In genomic region chr20:41175727-41176330, GRCh38 we compare ENCODE assay signal across 13 cellular contexts. TPM values are rescaled to one million over a fixed set of nuclear protein-coding genes. Genes with fewer than 3 reads are reported as not detected.
DNase-seq lines count a peak whose midpoint lies in the region; ATAC-seq and TF ChIP-seq lines count a peak whose summit lies in the region.
"Had no signal": no experiment of that assay in that cellular context is flagged by ENCODE, and none has a peak within 500 bp of the region (broad histone marks: within the 10 kb centered on the region; RNA-seq: fewer than 3 reads in every experiment).

No MANE protein-coding gene starts in this region.

- TF ChIP-seq CTCF in GM23338 (conservative IDR thresholded peaks at IDR 0.05; ENCODE audit: low read depth in 2 of 2): no peak

- H3K4me3 Mint-ChIP-seq in activated naive CD8-positive, alpha-beta T cell treated with anti-CD3 and anti-CD28 coated beads, Interleukin-2, amount 10 ng/mL, durations not matched to agents 7 days and 5 days: no peak overlapping the region
- H3K4me3 Mint-ChIP-seq in stimulated activated effector memory CD8-positive, alpha-beta T cell treated with anti-CD3 and anti-CD28 coated beads, Interleukin-12 subunit alpha, Interleukin-12 subunit beta, amount 100 ng/mL, for 72 hours: no peak overlapping the region
- H3K4me3 Mint-ChIP-seq in GM23338: no peak overlapping the region
- H3K4me3 Mint-ChIP-seq: type B pancreatic cell had no signal

- POLR2A ChIA-PET in activated naive CD8-positive, alpha-beta T cell treated with anti-CD3 and anti-CD28 coated beads, Interleukin-2, amount 10 ng/mL, durations not matched to agents 7 days and 5 days (lab: Charles Lee): interaction anchor here (1.0 to 1.6 kb wide), 2 partner anchors 19 to 49 kb away, joined by 3 read pairs; no protein-coding TSS in a partner anchor

- peaks cover 23% of the 10 kb centered on the region for H3K4me1 Mint-ChIP-seq in activated naive CD8-positive, alpha-beta T cell treated with anti-CD3 and anti-CD28 coated beads, Interleukin-2, amount 10 ng/mL, durations not matched to agents 7 days and 5 days
- peaks cover 15% of the 10 kb centered on the region for H3K4me1 Mint-ChIP-seq in stimulated activated effector memory CD8-positive, alpha-beta T cell treated with anti-CD3 and anti-CD28 coated beads, Interleukin-12 subunit alpha, Interleukin-12 subunit beta, amount 100 ng/mL, for 72 hours
- peaks cover 16% of the 10 kb centered on the region; the same call in 2 of the 3 replicates for H3K4me1 Mint-ChIP-seq in GM23338

- in situ Hi-C loops in G401 (cut with HindIII; ENCODE audit: low sequenced_read_pairs): no loop called here

- intact Hi-C loops in left ventricle myocardium superior (cut with micrococcal nuclease): loop anchor here (5.0 to 10.0 kb wide), 2 partner anchors 56 to 239 kb away; no protein-coding TSS in a partner anchor

- no peaks in the 10 kb centered on the region for H3K27me3 ChIP-seq in GM23338 (ENCODE audit: insufficient read depth)
- H3K27me3 ChIP-seq: pancreas had no signal

- H3K36me3 ChIP-seq in GM23338 (ENCODE audit: insufficient read depth): peaks cover 27% of the 10 kb centered on the region

- no peaks in the 10 kb centered on the region for H3K79me2 ChIP-seq in GM23338 (replicated peaks; ENCODE audit: insufficient read depth)

- ATAC-seq in activated naive CD8-positive, alpha-beta T cell treated with anti-CD3 and anti-CD28 coated beads, Interleukin-2, amount 10 ng/mL, durations not matched to agents 7 days and 5 days (ENCODE audit: low read depth): no peak
- ATAC-seq in left ventricle myocardium superior (peak; percentile 14), HG03025 (IDR thresholded peaks at IDR 0.05; ENCODE audit: low FRiP score, unreplicated experiment) (no peak), GM23338 (no peak), HG02970 (IDR thresholded peaks at IDR 0.05; ENCODE audit: low FRiP score, unreplicated experiment) (no peak)
- no peak for ATAC-seq in stimulated activated effector memory CD8-positive, alpha-beta T cell treated with anti-CD3 and anti-CD28 coated beads, Interleukin-12 subunit alpha, Interleukin-12 subunit beta, amount 100 ng/mL, for 72 hours
- ATAC-seq: left colon, pancreas had no signal

- H3K4me1 ChIP-seq in GM23338 (ENCODE audit: insufficient read depth): peaks cover 5% of the 10 kb centered on the region; the same call in 1 of the 2 replicates

- DNase-seq in G401 (ENCODE audit: low spot score): peak; percentile 53
- no peak for DNase-seq in activated naive CD8-positive, alpha-beta T cell treated with anti-CD3 and anti-CD28 coated beads, Interleukin-2, amount 10 ng/mL, durations not matched to agents 7 days and 5 days
- DNase-seq in left ventricle myocardium superior: no peak
- peak in 1 of 2 donors; percentile 36 for DNase-seq in stimulated activated effector memory CD8-positive, alpha-beta T cell treated with anti-CD3 and anti-CD28 coated beads, Interleukin-12 subunit alpha, Interleukin-12 subunit beta, amount 100 ng/mL, for 72 hours (ENCODE audit: low spot score in 2 of 2)
- DNase-seq in GM23338 (ENCODE audit: low spot score): no peak
- DNase-seq in ecto neural progenitor cell (ENCODE audit: low spot score): no peak
- DNase-seq: activated CD4-positive, alpha-beta T cell treated with anti-CD3 and anti-CD28 coated beads, Interleukin-2, amount 50 U/mL, for 4 hours; left colon; NCI-H1930 had no signal

- peak overlapping the region; percentile 37 for H3K27ac Mint-ChIP-seq in activated naive CD8-positive, alpha-beta T cell treated with anti-CD3 and anti-CD28 coated beads, Interleukin-2, amount 10 ng/mL, durations not matched to agents 7 days and 5 days
- peak overlapping the region; percentile 81 for H3K27ac Mint-ChIP-seq in stimulated activated effector memory CD8-positive, alpha-beta T cell treated with anti-CD3 and anti-CD28 coated beads, Interleukin-12 subunit alpha, Interleukin-12 subunit beta, amount 100 ng/mL, for 72 hours
- no peak overlapping the region for H3K27ac Mint-ChIP-seq in GM23338
- H3K27ac Mint-ChIP-seq: type B pancreatic cell had no signal

- peaks cover 8% of the 10 kb centered on the region for H4K20me1 ChIP-seq in GM23338 (replicated peaks; ENCODE audit: insufficient read depth)

- H3K36me3 Mint-ChIP-seq in activated naive CD8-positive, alpha-beta T cell treated with anti-CD3 and anti-CD28 coated beads, Interleukin-2, amount 10 ng/mL, durations not matched to agents 7 days and 5 days: peaks cover 26% of the 10 kb centered on the region
- peaks cover 74% of the 10 kb centered on the region for H3K36me3 Mint-ChIP-seq in stimulated activated effector memory CD8-positive, alpha-beta T cell treated with anti-CD3 and anti-CD28 coated beads, Interleukin-12 subunit alpha, Interleukin-12 subunit beta, amount 100 ng/mL, for 72 hours
- H3K36me3 Mint-ChIP-seq in GM23338 (ENCODE audit: low read depth): peaks cover 68% of the 10 kb centered on the region

- no peak overlapping the region for H3K4me3 ChIP-seq in GM23338
- H3K4me3 ChIP-seq: pancreas had no signal

- H3K9me2 ChIP-seq in GM23338 (ENCODE audit: insufficient read depth): no peaks in the 10 kb centered on the region

- H3K9me3 Mint-ChIP-seq in activated naive CD8-positive, alpha-beta T cell treated with anti-CD3 and anti-CD28 coated beads, Interleukin-2, amount 10 ng/mL, durations not matched to agents 7 days and 5 days: no peaks in the 10 kb centered on the region
- H3K9me3 Mint-ChIP-seq in stimulated activated effector memory CD8-positive, alpha-beta T cell treated with anti-CD3 and anti-CD28 coated beads, Interleukin-12 subunit alpha, Interleukin-12 subunit beta, amount 100 ng/mL, for 72 hours: no peaks in the 10 kb centered on the region
- H3K9me3 Mint-ChIP-seq in GM23338: no peaks in the 10 kb centered on the region; the same call in 2 of the 3 replicates
- H3K9me3 Mint-ChIP-seq: type B pancreatic cell had no signal

- H3K27me3 Mint-ChIP-seq in activated naive CD8-positive, alpha-beta T cell treated with anti-CD3 and anti-CD28 coated beads, Interleukin-2, amount 10 ng/mL, durations not matched to agents 7 days and 5 days: no peaks in the 10 kb centered on the region
- H3K27me3 Mint-ChIP-seq in GM23338 (ENCODE audit: insufficient read depth, low read depth, poor library complexity): peaks cover 17% of the 10 kb centered on the region
- H3K27me3 Mint-ChIP-seq: type B pancreatic cell had no signal

- no peak overlapping the region for H2AFZ ChIP-seq in GM23338

- H3K4me2 ChIP-seq in GM23338: no peak overlapping the region

- no peak overlapping the region for H3K27ac ChIP-seq in GM23338 (ENCODE audit: low read depth)
- H3K27ac ChIP-seq: pancreas had no signal

- H3F3A ChIP-seq in GM23338 (replicated peaks; ENCODE audit: low read depth): peaks cover 6% of the 10 kb centered on the region; the same call in 1 of the 2 replicates

TF ChIP-seq in GM23338, 12 proteins besides CTCF, POLR2A, EP300 and RAD21 (continues in another document):
- TF ChIP-seq NANOG (IDR thresholded peaks at IDR 0.05; ENCODE audit: borderline replicate concordance): no peak
- no peak for TF ChIP-seq EZH2phosphoT487 (IDR thresholded peaks at IDR 0.05; ENCODE audit: unreplicated experiment)
- no peak for TF ChIP-seq EZH2 (IDR thresholded peaks at IDR 0.05; ENCODE audit: low read depth, unreplicated experiment)
- TF ChIP-seq ZNF114 (CRISPR knock-in tag; IDR thresholded peaks at IDR 0.05): no peak

RNA-seq across cellular contexts. Expression of gene PLCG1, which starts 38.5 kb away (rescaled TPM):
- total RNA-seq in G401 (2014; rRNA removed; shearing (Covaris generic)): 87.0 and 117 TPM in 2 replicates
- 100 to 1,000 TPM; 419 to 425 TPM for total RNA-seq in activated naive CD8-positive, alpha-beta T cell treated with anti-CD3 and anti-CD28 coated beads, Interleukin-2, amount 10 ng/mL, durations not matched to agents 7 days and 5 days
- total RNA-seq in left ventricle myocardium superior: 56.5 TPM
- total RNA-seq in GM23338 (2014; rRNA removed; shearing (Covaris generic)): 174 and 206 TPM in 2 replicates
- 23.8 and 27.4 TPM in 2 replicates for polyA plus RNA-seq in GM23338 (2016; fragmentation: Nextera tagmentation; extraction: Ambion mirVana)
